In genomic region chr15:78051622-78052405, GRCh38 we compare ENCODE assay signal across 10 cellular contexts. TPM values are rescaled to one million over a fixed set of nuclear protein-coding genes. Genes with fewer than 3 reads are reported as not detected.
DNase-seq lines count a peak whose midpoint lies in the region; ATAC-seq and TF ChIP-seq lines count a peak whose summit lies in the region.
"Had no signal": no experiment of that assay in that cellular context is flagged by ENCODE, and none has a peak within 500 bp of the region (broad histone marks: within the 10 kb centered on the region; RNA-seq: fewer than 3 reads in every experiment).

No MANE protein-coding gene starts in this region.

- no peak overlapping the region for H3K4me3 Mint-ChIP-seq in WTC11

- ATAC-seq in left ventricle myocardium superior (peak; percentile 50), WTC11 (peak; percentile 63), left colon (peak; percentile 61), GM19463 (IDR thresholded peaks at IDR 0.05; ENCODE audit: unreplicated experiment) (no peak)

- no peak overlapping the region for H3K27ac ChIP-seq in WERI-Rb-1
- H3K27ac ChIP-seq: tibial artery had no signal

- CTCF ChIA-PET in WTC11 (lab: Charles Lee), result interaction anchor here (0.6 to 3.2 kb wide), 5 partner anchors 24 to 252 kb away, joined by 3 to 16 read pairs (median 5); no protein-coding TSS in a partner anchor

- peak overlapping the region; percentile 80 for H3K27ac Mint-ChIP-seq in WTC11

- H3K4me3 ChIP-seq in WERI-Rb-1 (ENCODE audit: low read depth, low read length), result no peak overlapping the region
- H3K4me3 ChIP-seq: tibial artery had no signal

- peaks cover 12% of the 10 kb centered on the region for H3K36me3 ChIP-seq in WERI-Rb-1

- peak; percentile 58 for DNase-seq in left ventricle myocardium superior
- no peak for DNase-seq in cardiac septum (ENCODE audit: low spot score)
- DNase-seq in WTC11 (ENCODE audit: low spot score), result no peak
- DNase-seq in left colon, result peak; percentile 68 to 73
- no peak for DNase-seq in NCI-H526 (lab: John Stamatoyannopoulos, UW)
- DNase-seq in DMS53 treated with DMSO at 0.1 percent for 48 hours (lab: John Stamatoyannopoulos, UW; ENCODE audit: unreplicated experiment), result no peak
- DNase-seq in WERI-Rb-1, result no peak
- DNase-seq: SIG-M5 had no signal

- peaks cover 31% of the 10 kb centered on the region for H3K4me1 Mint-ChIP-seq in WTC11

- no peaks in the 10 kb centered on the region for H3K9me3 Mint-ChIP-seq in WTC11

- intact Hi-C loops in left ventricle myocardium superior (cut with micrococcal nuclease) (no loop called here), cardiac septum (cut with DNase I) (no loop called here), left colon (cut with DNase I, micrococcal nuclease) (no loop called here)

- no peaks in the 10 kb centered on the region for H3K27me3 Mint-ChIP-seq in WTC11 (ENCODE audit: low read depth)

- POLR2A ChIA-PET in WTC11 (lab: Charles Lee), result no interaction called here

- H3K36me3 Mint-ChIP-seq in WTC11, result no peaks in the 10 kb centered on the region

- no peak for TF ChIP-seq CTCF in WTC11 (IDR thresholded peaks at IDR 0.05)
- no peak for TF ChIP-seq CTCF in WERI-Rb-1 (IDR thresholded peaks at IDR 0.05; ENCODE audit: low read depth, low read length)

- no peaks in the 10 kb centered on the region for H3K27me3 ChIP-seq in WERI-Rb-1 (ENCODE audit: insufficient read depth, low read depth, severe bottlenecking)
- H3K27me3 ChIP-seq: tibial artery had no signal

- no peaks in the 10 kb centered on the region for H3K9me3 ChIP-seq in WERI-Rb-1 (ENCODE audit: severe bottlenecking)
- H3K9me3 ChIP-seq: tibial artery had no signal

TF ChIP-seq in WTC11, 78 proteins besides CTCF, POLR2A, EP300 and RAD21:
- no peak for TF ChIP-seq FOXP4 (CRISPR knock-in tag; IDR thresholded peaks at IDR 0.05)
- no peak for TF ChIP-seq FOXK1 (CRISPR knock-in tag; IDR thresholded peaks at IDR 0.05)
- TF ChIP-seq ATF1 (CRISPR knock-in tag; IDR thresholded peaks at IDR 0.05), result no peak
- no peak for TF ChIP-seq NFATC4 (CRISPR knock-in tag; IDR thresholded peaks at IDR 0.05)
- no peak for TF ChIP-seq E2F4 (CRISPR knock-in tag; IDR thresholded peaks at IDR 0.05; ENCODE audit: borderline replicate concordance, low read depth)
- TF ChIP-seq STAT6 (CRISPR knock-in tag; conservative IDR thresholded peaks at IDR 0.05; ENCODE audit: low read depth), result no peak
- no peak for TF ChIP-seq MYBL2 (CRISPR knock-in tag; IDR thresholded peaks at IDR 0.05)
- TF ChIP-seq ETV6 (CRISPR knock-in tag; IDR thresholded peaks at IDR 0.05), result no peak

RNA-seq across cellular contexts. Expression of gene TBC1D2B, which starts 25.7 kb away (rescaled TPM):
- total RNA-seq in left ventricle myocardium superior (11.9 TPM), cardiac septum (11.3 TPM), WTC11 (2021) (15.2 to 18.3 TPM (median 16.8 TPM) in 3 replicates), left colon (10 to 100 TPM; 41.3 to 63.5 TPM)

RNA-seq across cellular contexts. Expression of gene SH2D7, which starts 40.5 kb away (rescaled TPM):
- total RNA-seq in left ventricle myocardium superior, result not detected
- not detected for total RNA-seq in cardiac septum
- not detected in 3 replicates for total RNA-seq in WTC11 (2021)
- 1 to 10 TPM in 1 of 2 donors, under 1 TPM in 1; 0.89 to 2.4 TPM for total RNA-seq in left colon

Comparison
In these comparisons a context has a peak if more than half of its experiments do, and no peak if none do; other contexts are left out.
1. DNase-seq: peak in left ventricle myocardium superior (single experiment) and left colon (2 of 2); none in cardiac septum (single experiment), WTC11 (single experiment), NCI-H526 (0 of 2), DMS53 treated with DMSO at 0.1 percent for 48 hours (single experiment) and WERI-Rb-1 (single experiment).